16 cellular contexts compared by ENCODE assay signal in the genomic region with DNA sequence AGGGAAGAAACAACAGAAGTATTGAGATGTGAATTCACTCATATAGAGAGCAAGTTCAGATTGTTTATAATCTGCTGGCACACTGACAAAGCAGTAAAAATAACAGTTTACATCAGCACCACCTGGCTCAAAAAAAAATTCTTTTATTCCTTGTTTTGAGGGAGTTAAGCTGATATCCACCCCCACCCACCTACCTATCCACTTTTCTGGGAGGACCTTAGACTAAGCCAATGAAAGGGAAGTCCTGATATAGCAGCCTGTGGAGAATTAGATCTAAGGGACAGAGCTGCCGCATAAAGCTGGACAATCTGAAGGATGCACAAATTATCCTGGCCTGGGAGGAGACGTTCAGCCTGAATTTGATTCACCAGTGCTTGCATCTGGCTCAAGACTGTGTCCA.
DNase-seq lines count a peak whose midpoint lies in the region; ATAC-seq and TF ChIP-seq lines count a peak whose summit lies in the region.
"Had no signal": no experiment of that assay in that cellular context is flagged by ENCODE, and none has a peak within 500 bp of the region (broad histone marks: within the 10 kb centered on the region; RNA-seq: fewer than 3 reads in every experiment).

No MANE protein-coding gene starts in this region.

- H3K9ac ChIP-seq in smooth muscle cell (ENCODE audit: low read depth) (no peak overlapping the region), mammary epithelial cell (ENCODE audit: insufficient read depth, low read length) (no peak overlapping the region)

- H3F3A ChIP-seq in smooth muscle cell (ENCODE audit: low read depth) = peaks cover 7% of the 10 kb centered on the region

- intact Hi-C loops in left colon (cut with DNase I, micrococcal nuclease) = no loop called here
- intact Hi-C loops in mammary epithelial cell (cut with micrococcal nuclease) = no loop called here

- no peaks in the 10 kb centered on the region for H3K27me3 ChIP-seq in SJCRH30
- no peaks in the 10 kb centered on the region for H3K27me3 ChIP-seq in smooth muscle cell (ENCODE audit: low read depth)
- H3K27me3 ChIP-seq in mammary epithelial cell (ENCODE audit: insufficient read depth, low read length) = no peaks in the 10 kb centered on the region
- H3K27me3 ChIP-seq: MG63 had no signal

- TF ChIP-seq CTCF in smooth muscle cell (IDR thresholded peaks at IDR 0.05; ENCODE audit: borderline replicate concordance, insufficient read depth, poor library complexity, severe bottlenecking) (no peak), mammary epithelial cell (conservative IDR thresholded peaks at IDR 0.05 in 1 of 2, IDR thresholded peaks at IDR 0.05 in 1 of 2; ENCODE audit: extremely low read depth in 1 of 2, insufficient read depth in 1 of 2, low read depth in 1 of 2, low read length in 2 of 2) (no peak)

- H3K4me2 ChIP-seq in smooth muscle cell = peak overlapping the region; percentile 72
- H3K4me2 ChIP-seq in mammary epithelial cell (ENCODE audit: insufficient read depth, low read depth, low read length) = no peak overlapping the region
- H3K4me2 ChIP-seq: GM23338 had no signal

- H3K79me2 ChIP-seq in smooth muscle cell (ENCODE audit: low read depth) = no peaks in the 10 kb centered on the region
- no peaks in the 10 kb centered on the region for H3K79me2 ChIP-seq in mammary epithelial cell (ENCODE audit: insufficient read depth, low read length)

- H3K27ac ChIP-seq in SJCRH30 (peak overlapping the region; percentile 51; the same call in 1 of the 2 replicates), smooth muscle cell (ENCODE audit: low read depth) (peak overlapping the region; percentile 49), mammary epithelial cell (ENCODE audit: insufficient read depth, low read depth, low read length) (no peak overlapping the region)

- in situ Hi-C loops in mammary epithelial cell (cut with MboI; ENCODE audit: low sequenced_read_pairs in 2 of 2) = no loop called here

- H3K36me3 ChIP-seq in SJCRH30 (no peaks in the 10 kb centered on the region), smooth muscle cell (ENCODE audit: low read depth) (no peaks in the 10 kb centered on the region), mammary epithelial cell (ENCODE audit: insufficient read depth, low read length) (no peaks in the 10 kb centered on the region)
- H3K36me3 ChIP-seq: HAP-1, MG63 had no signal

- H2AFZ ChIP-seq in smooth muscle cell (ENCODE audit: low read depth) (no peak overlapping the region), mammary epithelial cell (ENCODE audit: low read depth, low read length) (no peak overlapping the region)
- H2AFZ ChIP-seq: GM23338 had no signal

- 48% methylated on average over 2 of the region's 2 CpGs for WGBS in smooth muscle cell (ENCODE audit: low lambda C conversion rate)
- 67% methylated on average over 1 of the region's 2 CpGs for WGBS in mammary epithelial cell (ENCODE audit: low coverage, missing lambda C conversion rate)

- dilution Hi-C loops in mammary epithelial cell (cut with HindIII; ENCODE audit: low sequenced_read_pairs) = no loop called here

- H3K4me1 ChIP-seq in SJCRH30 (peaks cover 35% of the 10 kb centered on the region), smooth muscle cell (ENCODE audit: low read depth) (peaks cover 8% of the 10 kb centered on the region), mammary epithelial cell (ENCODE audit: insufficient read depth, low read length) (no peaks in the 10 kb centered on the region)

- DNase-seq in NCI-H2196 (lab: John Stamatoyannopoulos, UW; ENCODE audit: unreplicated experiment) (peak; percentile 5), NCI-H2196 treated with DMSO at 0.1 percent for 48 hours (lab: John Stamatoyannopoulos, UW; ENCODE audit: unreplicated experiment) (no peak), SJCRH30 (peak in 1 of 2 experiments; percentile 49), left colon (no peak), smooth muscle cell (lab: John Stamatoyannopoulos, UW; ENCODE audit: unreplicated experiment) (no peak), mammary epithelial cell (no peak)
- DNase-seq: HFFc6, IMR-90, KG1, MG63, NCI-H345, NCI-H82 had no signal

- H4K20me1 ChIP-seq in smooth muscle cell (ENCODE audit: low read depth) = no peaks in the 10 kb centered on the region
- H4K20me1 ChIP-seq in mammary epithelial cell (ENCODE audit: insufficient read depth, low read length) = no peaks in the 10 kb centered on the region

- peak; percentile 55 for ATAC-seq in left colon
- no peak for ATAC-seq in HG02840 (IDR thresholded peaks at IDR 0.05; ENCODE audit: low FRiP score, unreplicated experiment)
- ATAC-seq in HG03039 (IDR thresholded peaks at IDR 0.05; ENCODE audit: unreplicated experiment) = no peak
- ATAC-seq: GM23338 had no signal

- BruUV-seq in mammary epithelial cell (replicated peaks; lab: Mats Ljungman, UMichigan) = no TSS peak

- CTCF ChIA-PET in mammary epithelial cell (lab: Charles Lee; ENCODE audit: low non-redundant PET) = no interaction called here

- no peak overlapping the region for H3K4me3 ChIP-seq in SJCRH30
- H3K4me3 ChIP-seq in smooth muscle cell = no peak overlapping the region
- no peak overlapping the region for H3K4me3 ChIP-seq in mammary epithelial cell (replicated peaks in 1 of 3; ENCODE audit: insufficient read depth in 1 of 3, low read depth in 2 of 3, low read length in 3 of 3)
- H3K4me3 ChIP-seq: GM23338, HAP-1, MG63 had no signal

- peaks cover 3% of the 10 kb centered on the region; the same call in 1 of the 2 replicates for H3K9me3 ChIP-seq in SJCRH30 (replicated peaks)
- H3K9me3 ChIP-seq in smooth muscle cell (replicated peaks; ENCODE audit: low read depth) = no peaks in the 10 kb centered on the region
- no peaks in the 10 kb centered on the region for H3K9me3 ChIP-seq in mammary epithelial cell (replicated peaks; ENCODE audit: insufficient read depth, low read length)
- H3K9me3 ChIP-seq: HAP-1, MG63 had no signal
